ENCODE assay signal across 11 cellular contexts in the genomic region with DNA sequence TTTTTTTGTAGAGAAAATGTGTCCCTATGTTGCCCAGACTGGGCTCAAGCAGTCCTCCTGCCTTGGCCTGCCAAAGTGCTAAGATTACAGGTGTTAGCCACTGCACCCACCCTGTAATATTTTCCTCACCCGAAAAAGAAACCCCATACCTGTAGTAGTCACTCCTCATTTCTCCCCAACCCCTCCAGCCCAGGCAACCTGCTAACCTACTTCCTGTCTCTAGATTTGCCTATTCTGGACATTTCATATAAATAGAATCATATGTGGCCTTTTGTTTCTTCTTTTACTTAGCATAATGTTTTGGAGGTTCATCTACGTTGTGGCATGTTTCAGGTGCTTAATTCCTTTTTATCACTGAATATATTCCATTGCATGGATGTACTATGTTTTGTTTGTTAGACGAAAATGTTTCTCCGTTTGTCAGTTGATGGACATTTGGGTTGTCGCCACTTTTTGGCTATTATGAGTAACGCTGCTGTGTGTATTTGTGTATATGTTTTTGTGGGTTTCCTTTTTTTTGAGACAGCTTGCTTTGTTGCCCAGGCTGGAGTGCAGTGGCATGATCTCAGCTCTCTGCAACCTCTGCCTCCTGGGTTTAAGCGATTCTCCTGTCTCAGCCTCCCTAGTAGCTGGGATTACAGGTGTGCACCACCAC.
DNase-seq lines count a peak whose midpoint lies in the region; ATAC-seq and TF ChIP-seq lines count a peak whose summit lies in the region.
"Had no signal": no experiment of that assay in that cellular context is flagged by ENCODE, and none has a peak within 500 bp of the region (broad histone marks: within the 10 kb centered on the region; RNA-seq: fewer than 3 reads in every experiment).

No MANE protein-coding gene starts in this region.

- ATAC-seq in GM21367 (IDR thresholded peaks at IDR 0.05; ENCODE audit: unreplicated experiment) (peak; percentile 45), HG03571 (IDR thresholded peaks at IDR 0.05; ENCODE audit: unreplicated experiment) (peak; percentile 55), HG02870 (IDR thresholded peaks at IDR 0.05; ENCODE audit: unreplicated experiment) (no peak)
- ATAC-seq in central memory CD8-positive, alpha-beta T cell (replicated peaks; ENCODE audit: extremely low read depth, poor library complexity, severe bottlenecking): peak; percentile 54

- no peak for DNase-seq in GM12864 (ENCODE audit: low read depth)
- DNase-seq in central memory CD8-positive, alpha-beta T cell (ENCODE audit: low spot score in 2 of 2): no peak
- DNase-seq in NCI-H1105 treated with DMSO at 0.1 percent for 48 hours (lab: John Stamatoyannopoulos, UW): no peak
- DNase-seq in UCSD-AML1 (lab: John Stamatoyannopoulos, UW; ENCODE audit: unreplicated experiment): no peak
- no peak for DNase-seq in posterior cingulate gyrus
- DNase-seq: DMS153, NCI-H226, stomach had no signal

- peak overlapping the region; percentile 22 for H3K4me3 Mint-ChIP-seq in central memory CD8-positive, alpha-beta T cell

- H3K4me1 Mint-ChIP-seq in central memory CD8-positive, alpha-beta T cell: peaks cover 51% of the 10 kb centered on the region

- no peaks in the 10 kb centered on the region for H3K27me3 Mint-ChIP-seq in central memory CD8-positive, alpha-beta T cell

- intact Hi-C loops in posterior cingulate gyrus (cut with DNase I): no loop called here

- peaks cover 13% of the 10 kb centered on the region for H3K36me3 Mint-ChIP-seq in central memory CD8-positive, alpha-beta T cell (ENCODE audit: insufficient read depth)

- peak overlapping the region; percentile 25 for H3K4me3 ChIP-seq in GM12864 (ENCODE audit: low read depth, low read length)
- H3K4me3 ChIP-seq: stomach had no signal

- H3K27ac Mint-ChIP-seq in central memory CD8-positive, alpha-beta T cell (ENCODE audit: low read depth): no peak overlapping the region

- TF ChIP-seq CTCF in GM12864 (IDR thresholded peaks at IDR 0.05; ENCODE audit: low read depth, low read length, missing control alignments): no peak

- no peaks in the 10 kb centered on the region for H3K9me3 Mint-ChIP-seq in central memory CD8-positive, alpha-beta T cell
